Comparison of ENCODE assay signal across 8 cellular contexts in the genomic region with DNA sequence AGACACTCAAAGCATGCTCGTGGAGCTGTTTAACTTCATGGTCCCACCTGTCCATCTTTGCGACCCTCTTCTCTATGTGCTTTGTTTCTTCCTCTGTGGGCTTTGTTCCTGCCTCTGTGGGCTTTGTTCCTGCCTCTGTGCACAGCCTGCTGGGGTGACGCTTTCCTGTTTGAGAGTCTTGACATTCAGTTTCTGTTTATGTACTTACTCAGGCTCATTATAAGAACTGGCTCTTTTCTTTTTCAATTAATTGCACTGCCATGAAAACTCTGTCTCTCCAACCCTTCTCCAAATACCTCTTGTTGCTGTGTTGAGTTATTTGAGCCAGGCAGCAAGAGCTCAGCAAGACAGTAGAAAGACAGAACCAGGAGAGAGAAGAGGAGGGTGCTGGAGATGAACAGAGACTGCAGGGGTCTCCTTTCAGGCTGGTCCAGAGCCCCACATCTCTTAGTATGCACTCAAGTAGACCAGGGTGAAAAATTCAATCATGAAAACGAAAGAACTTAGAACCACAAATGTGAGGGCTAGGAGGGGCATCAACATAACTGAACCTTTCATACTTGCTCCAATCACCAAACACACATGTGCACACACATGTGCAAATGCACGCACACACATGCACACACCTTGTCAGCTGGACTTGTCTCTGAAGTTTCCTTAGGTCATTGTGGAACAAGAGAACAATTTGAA.
DNase-seq lines count a peak whose midpoint lies in the region; ATAC-seq lines count a peak whose summit lies in the region.

No MANE protein-coding gene starts in this region.

- H3K27me3 ChIP-seq in BLaER1, result no peaks in the 10 kb centered on the region
- H3K27me3 ChIP-seq in right cardiac atrium (ENCODE audit: control insufficient read depth, insufficient read depth), result no peaks in the 10 kb centered on the region

- H3K4me2 ChIP-seq in BLaER1, result peak overlapping the region; percentile 56

- H3K36me3 ChIP-seq in BLaER1, result no peaks in the 10 kb centered on the region

- WGBS in right cardiac atrium, result 67% methylated on average over 5 of the region's 5 CpGs

- H3K9ac ChIP-seq in BLaER1, result peak overlapping the region; percentile 51; the same call in 1 of the 2 replicates

- DNase-seq in activated CD8-positive, alpha-beta memory T cell treated with anti-CD3 and anti-CD28 coated beads for 1 hour (ENCODE audit: extremely low read depth in 1 of 2, low read depth in 1 of 2), result peak; percentile 15 to 21
- DNase-seq in right cardiac atrium, result peak in 2 of 3 donors; percentile 42 to 45
- peak; percentile 27 for DNase-seq in stimulated activated CD4-positive, alpha-beta T cell treated with anti-CD3 and anti-CD28 coated beads, Interleukin-4, amount 100 ng/mL, for 48 hours (ENCODE audit: low read depth in 2 of 2)
- no peak for DNase-seq in NCI-H1436 treated with DMSO at 0.1 percent for 48 hours (lab: John Stamatoyannopoulos, UW)
- no peak for DNase-seq in NCI-H2196 treated with DMSO at 0.1 percent for 48 hours (lab: John Stamatoyannopoulos, UW; ENCODE audit: unreplicated experiment)

- H3K4me1 ChIP-seq in BLaER1, result peaks cover 19% of the 10 kb centered on the region
- peaks cover 4% of the 10 kb centered on the region for H3K4me1 ChIP-seq in right cardiac atrium (ENCODE audit: control insufficient read depth, insufficient read depth, low read length)

- H3K27ac ChIP-seq in BLaER1 (peak overlapping the region; percentile 72), right cardiac atrium (ENCODE audit: low read length) (peak overlapping the region; percentile 61)

- no peaks in the 10 kb centered on the region for H4K20me1 ChIP-seq in BLaER1

- intact Hi-C loops in right cardiac atrium (cut with DNase I), result loop anchor here (2.0 to 10.0 kb wide), 6 partner anchors 111 to 1191 kb away; no protein-coding TSS in a partner anchor

- H3K4me3 ChIP-seq in BLaER1, result no peak overlapping the region
- no peak overlapping the region for H3K4me3 ChIP-seq in right cardiac atrium (ENCODE audit: low read length)

- H3K9me3 ChIP-seq in BLaER1, result no peaks in the 10 kb centered on the region
- H3K9me3 ChIP-seq in right cardiac atrium (ENCODE audit: control insufficient read depth, low read length), result no peaks in the 10 kb centered on the region

- ATAC-seq in GM19455 (IDR thresholded peaks at IDR 0.05; ENCODE audit: unreplicated experiment) (peak; percentile 93), HG03469 (IDR thresholded peaks at IDR 0.05; ENCODE audit: unreplicated experiment) (peak; percentile 55), right cardiac atrium (peak in 1 of 2 donors; percentile 6)

Comparison
In these comparisons a context has a peak if more than half of its experiments do, and no peak if none do; other contexts are left out.
1. DNase-seq: peak in activated CD8-positive, alpha-beta memory T cell treated with anti-CD3 and anti-CD28 coated beads for 1 hour (2 of 2), right cardiac atrium (2 of 3) and stimulated activated CD4-positive, alpha-beta T cell treated with anti-CD3 and anti-CD28 coated beads, Interleukin-4, amount 100 ng/mL, for 48 hours (2 of 2); none in NCI-H1436 treated with DMSO at 0.1 percent for 48 hours (single experiment) and NCI-H2196 treated with DMSO at 0.1 percent for 48 hours (single experiment).